ENCODE assay signal across 11 cellular contexts in the genomic region with DNA sequence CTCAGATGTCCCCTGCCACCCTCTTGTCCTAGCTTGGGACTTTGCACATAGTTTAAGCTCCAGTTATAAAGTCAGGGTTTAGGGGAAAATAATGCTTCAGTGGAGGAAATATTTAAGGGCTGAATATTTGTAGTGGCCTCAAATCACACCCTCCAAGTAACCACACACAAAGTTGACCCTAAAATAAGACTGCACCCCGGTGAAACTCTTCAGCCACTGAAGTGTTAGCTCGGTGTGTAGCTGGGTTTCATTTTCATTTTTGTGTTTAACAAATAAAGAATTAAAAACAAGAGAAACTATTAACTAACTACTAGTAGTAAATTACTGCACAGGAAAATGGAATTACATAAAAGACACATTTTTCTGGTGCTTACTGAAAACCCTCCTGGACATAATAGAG.
DNase-seq lines count a peak whose midpoint lies in the region; ATAC-seq, FAIRE-seq and TF ChIP-seq lines count a peak whose summit lies in the region.
"Had no signal": no experiment of that assay in that cellular context is flagged by ENCODE, and none has a peak within 500 bp of the region (broad histone marks: within the 10 kb centered on the region; RNA-seq: fewer than 3 reads in every experiment).

No MANE protein-coding gene starts in this region.

- POLR2A ChIA-PET in GM10248 (lab: Yijun Ruan, JAX): no interaction called here

- no peaks in the 10 kb centered on the region for H3K79me2 ChIP-seq in OCI-LY3 (ENCODE audit: low read length)

- no peaks in the 10 kb centered on the region for H3K36me3 ChIP-seq in OCI-LY3 (replicated peaks; ENCODE audit: low read depth, low read length)
- H3K36me3 ChIP-seq: ascending aorta had no signal

- peak; percentile 73 for ATAC-seq in HG02885 (IDR thresholded peaks at IDR 0.05; ENCODE audit: poor library complexity, unreplicated experiment)

- FAIRE-seq in GM19239 (lab: Jason Lieb, UNC) (peak; percentile 82), D721Med (lab: Jason Lieb, UNC) (no peak)

- TF ChIP-seq CTCF in GM10248 (IDR thresholded peaks at IDR 0.05; ENCODE audit: control extremely low read depth, extremely low read depth, low read depth, missing control alignments) (no peak), OCI-LY3 (IDR thresholded peaks at IDR 0.05; ENCODE audit: low read depth, low read length) (no peak), D721Med (IDR thresholded peaks at IDR 0.05; ENCODE audit: insufficient read depth, missing control alignments) (no peak)

- no peaks in the 10 kb centered on the region for H4K20me1 ChIP-seq in OCI-LY3 (ENCODE audit: insufficient read depth, low read length)

- H2AFZ ChIP-seq in OCI-LY3 (ENCODE audit: low read depth, low read length): peak overlapping the region; percentile 56; the same call in 1 of the 2 replicates

- CTCF ChIA-PET in GM10248 (lab: Yijun Ruan, JAX): interaction anchor here (0.9 to 3.0 kb wide), 4 partner anchors 9 to 21 kb away, joined by 3 to 8 read pairs (median 8); no protein-coding TSS in a partner anchor

- no peaks in the 10 kb centered on the region for H3K27me3 ChIP-seq in OCI-LY3 (ENCODE audit: low read depth, low read length)
- H3K27me3 ChIP-seq: ascending aorta had no signal

- peaks cover 12% of the 10 kb centered on the region for H3K4me1 ChIP-seq in OCI-LY3 (ENCODE audit: low read length)
- H3K4me1 ChIP-seq: ascending aorta had no signal

- H3K9ac ChIP-seq in OCI-LY3 (ENCODE audit: low read length): no peak overlapping the region

- peak overlapping the region; percentile 41 for H3K4me2 ChIP-seq in OCI-LY3 (ENCODE audit: low read length)

- H3K27ac ChIP-seq in OCI-LY3 (ENCODE audit: low read length): no peak overlapping the region
- H3K27ac ChIP-seq: ascending aorta, RWPE1 had no signal

- peak; percentile 51 for DNase-seq in GM10248 (ENCODE audit: extremely low spot score)
- DNase-seq in GM19239 (ENCODE audit: insufficient read length, low spot score): no peak
- no peak for DNase-seq in NCI-H2196 treated with DMSO at 0.1 percent for 48 hours (lab: John Stamatoyannopoulos, UW; ENCODE audit: unreplicated experiment)
- DNase-seq in D721Med (ENCODE audit: insufficient read length, low spot score): no peak
- DNase-seq in NCI-H510A (lab: John Stamatoyannopoulos, UW): no peak
- no peak for DNase-seq in GF-D8 (lab: John Stamatoyannopoulos, UW)
- DNase-seq: activated CD4-positive, alpha-beta T cell treated with anti-CD3 and anti-CD28 coated beads for 1 hour had no signal

- H3K4me3 ChIP-seq in OCI-LY3 (ENCODE audit: low read length): peak overlapping the region; percentile 10; the same call in 1 of the 2 replicates
- H3K4me3 ChIP-seq: ascending aorta had no signal

- H3K9me3 ChIP-seq in OCI-LY3 (ENCODE audit: insufficient read depth, low read length): no peaks in the 10 kb centered on the region
- H3K9me3 ChIP-seq: ascending aorta had no signal
